2 cellular contexts compared by ENCODE assay signal in the genomic region with DNA sequence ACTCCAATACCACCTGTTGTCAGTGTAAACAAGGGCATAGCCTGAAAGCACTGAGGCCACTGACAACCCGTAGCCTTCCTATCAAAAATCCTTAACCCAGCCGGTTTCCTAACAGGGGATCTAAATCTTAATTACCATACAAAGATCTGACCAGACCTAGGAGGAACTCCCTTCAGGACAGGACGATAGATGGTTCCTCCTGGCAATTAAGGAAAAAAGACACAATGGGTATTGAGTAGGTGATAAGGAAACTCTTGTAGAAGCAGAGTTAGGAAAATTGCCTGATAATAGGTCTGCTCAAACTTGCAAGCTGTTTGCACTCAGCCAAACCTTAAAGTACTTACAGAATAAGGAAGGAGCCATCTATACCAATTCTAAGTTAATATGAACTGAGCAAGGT.
A peak's percentile ranks its signal among the peaks of the same experiment; 100 is the strongest.
DNase-seq lines count a peak whose midpoint lies in the region; TF ChIP-seq lines count a peak whose summit lies in the region.
"Not testable (repeated sequence)": the region's sequence is repeated elsewhere in the genome, so short reads cannot be mapped to it uniquely, and the experiment has no call there.

No MANE protein-coding gene starts in this region.

- H3K79me1 ChIP-seq in mesendoderm (ENCODE audit: low read length) = not testable (repeated sequence)

- H3K18ac ChIP-seq in mesendoderm (ENCODE audit: low read length) = not testable (repeated sequence)

- not testable (repeated sequence) for H2AK5ac ChIP-seq in mesendoderm (ENCODE audit: low read length)

- H3K27me3 ChIP-seq in endodermal cell (ENCODE audit: control insufficient read depth, insufficient read depth, low read length, poor library complexity, severe bottlenecking); mesendoderm (ENCODE audit: insufficient read depth, low read length, poor library complexity): not testable (repeated sequence)

- H3K56ac ChIP-seq in mesendoderm (ENCODE audit: low read length) = not testable (repeated sequence)

- H3K27ac Mint-ChIP-seq in endodermal cell = peak overlapping the region; percentile 46

- not testable (repeated sequence) for H3K4me2 ChIP-seq in mesendoderm (ENCODE audit: low read length)

- H2BK15ac ChIP-seq in mesendoderm (replicated peaks; ENCODE audit: low read depth) = not testable (repeated sequence)

- peaks cover 36% of the 10 kb centered on the region for H3K9me3 ChIP-seq in endodermal cell (ENCODE audit: control insufficient read depth, low read length)

- H3K27me3 Mint-ChIP-seq in endodermal cell (ENCODE audit: insufficient read depth) = not testable (repeated sequence)

- H2BK5ac ChIP-seq in mesendoderm (ENCODE audit: low read length) = not testable (repeated sequence)

- not testable (repeated sequence) for TF ChIP-seq CTCF in endodermal cell (conservative IDR thresholded peaks at IDR 0.05)

- H3K79me2 ChIP-seq in mesendoderm (ENCODE audit: control insufficient read depth, insufficient read depth, low read length) = not testable (repeated sequence)

- not testable (repeated sequence) for H4K8ac ChIP-seq in mesendoderm (ENCODE audit: low read depth, low read length)

- peaks cover 20% of the 10 kb centered on the region for H3K4me1 Mint-ChIP-seq in endodermal cell

- H3K36me3 ChIP-seq in endodermal cell (ENCODE audit: control insufficient read depth, insufficient read depth, low read length); mesendoderm (ENCODE audit: control insufficient read depth, insufficient read depth, low read length): not testable (repeated sequence)

- H3K4ac ChIP-seq in mesendoderm (ENCODE audit: low read depth, low read length) = not testable (repeated sequence)

- H2BK120ac ChIP-seq in mesendoderm (ENCODE audit: low read depth, low read length) = not testable (repeated sequence)

- peaks cover 57% of the 10 kb centered on the region for H3K9me3 Mint-ChIP-seq in endodermal cell

- H3K4me3 Mint-ChIP-seq in endodermal cell = not testable (repeated sequence)

- H4K5ac ChIP-seq in mesendoderm (ENCODE audit: low read length) = not testable (repeated sequence)

- not testable (repeated sequence) for H3K4me3 ChIP-seq in endodermal cell (ENCODE audit: low read length); mesendoderm (ENCODE audit: low read length)

- not testable (repeated sequence) for H3K27ac ChIP-seq in endodermal cell (ENCODE audit: low read depth, low read length); mesendoderm (ENCODE audit: low read depth, low read length)

- WGBS in endodermal cell (ENCODE audit: insufficient coverage in 1 of 2, insufficient read length in 1 of 2), 2 experiments = 7% methylated on average over 3 of the region's 3 CpGs; no CpG with 5 or more reads in 1 of the 2 experiments
- no CpG with 5 or more reads among the region's 3 CpGs for WGBS in mesendoderm (ENCODE audit: extremely low coverage, insufficient coverage, low lambda C conversion rate)

- not testable (repeated sequence) for DNase-seq in endodermal cell
- DNase-seq in mesendoderm = peak; percentile 91

- H3K23ac ChIP-seq in mesendoderm (ENCODE audit: low read length) = not testable (repeated sequence)

- peaks cover 34% of the 10 kb centered on the region for H3K36me3 Mint-ChIP-seq in endodermal cell (ENCODE audit: low read depth)

- H3K9ac ChIP-seq in endodermal cell (ENCODE audit: extremely low read depth, low read length, poor library complexity, severe bottlenecking); mesendoderm (ENCODE audit: low read length): not testable (repeated sequence)

- peaks cover 11% of the 10 kb centered on the region for H3K4me1 ChIP-seq in endodermal cell (ENCODE audit: control insufficient read depth, insufficient read depth, low read length)
- H3K4me1 ChIP-seq in mesendoderm (ENCODE audit: control insufficient read depth, low read depth, low read length) = not testable (repeated sequence)
